19 cellular contexts compared by ENCODE assay signal in the genomic region with DNA sequence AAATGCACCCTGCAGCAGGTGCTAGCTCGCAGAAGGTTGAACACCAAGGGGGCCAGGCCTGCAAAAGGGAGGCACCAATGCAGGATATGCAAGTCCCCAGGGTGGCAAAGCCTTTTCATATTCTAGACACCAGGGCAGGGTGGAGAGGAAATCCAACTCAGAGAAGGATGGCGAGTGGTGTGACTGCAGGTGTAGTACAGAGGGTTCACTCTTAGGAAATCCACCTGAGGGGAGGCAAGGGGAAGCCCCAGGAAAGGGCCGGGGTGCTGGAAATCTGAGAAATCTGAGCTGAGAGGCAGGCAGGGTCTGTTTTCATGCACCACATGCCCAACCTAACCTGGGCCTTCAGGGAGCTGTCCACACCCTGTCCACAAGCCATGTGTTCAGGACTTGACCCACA.
"Had no signal": no experiment of that assay in that cellular context is flagged by ENCODE, and none has a peak within 500 bp of the region (broad histone marks: within the 10 kb centered on the region; RNA-seq: fewer than 3 reads in every experiment).

No MANE protein-coding gene starts in this region.

- H3K27ac ChIP-seq: HL-60, SJCRH30 had no signal

- H3K9me3 ChIP-seq: SJCRH30 had no signal

- H3K4me3 ChIP-seq: SJCRH30 had no signal

- H3K27ac Mint-ChIP-seq: IgD-negative memory B cell had no signal

- H3K27me3 ChIP-seq: SJCRH30 had no signal

- H3K4me1 ChIP-seq: SJCRH30 had no signal

- H3K36me3 ChIP-seq: SJCRH30 had no signal

- DNase-seq: KBM-7, NCI-H1092, NCI-H1105 treated with DMSO at 0.1 percent for 48 hours, NCI-H1417 treated with DMSO at 0.1 percent for 48 hours, NCI-H146, NCI-H1694 treated with DMSO at 0.1 percent for 48 hours, NCI-H1930, NCI-H2081, NCI-H2107, NCI-H2227 treated with DMSO at 0.1 percent for 48 hours, NCI-H524, NCI-H526 treated with DMSO at 0.1 percent for 48 hours, NCI-H748 treated with DMSO at 0.1 percent for 48 hours, RPMI8226, SHP77, SJCRH30 had no signal

- H3K4me1 Mint-ChIP-seq: IgD-negative memory B cell had no signal

- H3K4me3 Mint-ChIP-seq: IgD-negative memory B cell had no signal

- ATAC-seq: SK-N-SH treated with all-trans-retinoic acid at 6 μM for 48 hours had no signal
